In genomic region chr12:49269191-49269590, GRCh38 we compare ENCODE assay signal across 10 cellular contexts. TPM values are rescaled to one million over a fixed set of nuclear protein-coding genes. Genes with fewer than 3 reads are reported as not detected.
DNase-seq lines count a peak whose midpoint lies in the region; ATAC-seq and TF ChIP-seq lines count a peak whose summit lies in the region.
"Not testable (repeated sequence)": the region's sequence is repeated elsewhere in the genome, so short reads cannot be mapped to it uniquely, and the experiment has no call there.
"Had no signal": no experiment of that assay in that cellular context is flagged by ENCODE, and none has a peak within 500 bp of the region (broad histone marks: within the 10 kb centered on the region; RNA-seq: fewer than 3 reads in every experiment).

No MANE protein-coding gene starts in this region.

- H3K27ac Mint-ChIP-seq in HFFc6 (peak overlapping the region; percentile 96), chondrocyte (ENCODE audit: unreplicated experiment) (peak overlapping the region; percentile 98)
- peak overlapping the region; percentile 12 for H3K27ac Mint-ChIP-seq in activated naive CD4-positive, alpha-beta T cell treated with anti-CD3 and anti-CD28 coated beads, Interleukin-2, amount 50 U/mL, for 24 hours
- H3K27ac Mint-ChIP-seq in natural killer cell treated with Interleukin-12 subunit alpha and Interleukin-12 subunit beta and Interleukin-15 and Interleukin-18, amount 100 ng/mL, for 72 hours, result not testable (repeated sequence)

- not testable (repeated sequence) for H3K9me3 ChIP-seq in SJSA1 (replicated peaks); smooth muscle cell (replicated peaks; ENCODE audit: low read depth)

- H3K27me3 Mint-ChIP-seq in HFFc6 (ENCODE audit: insufficient read depth), result peaks cover 28% of the 10 kb centered on the region
- H3K27me3 Mint-ChIP-seq in activated naive CD4-positive, alpha-beta T cell treated with anti-CD3 and anti-CD28 coated beads, Interleukin-2, amount 50 U/mL, for 24 hours; chondrocyte (ENCODE audit: low read depth); natural killer cell treated with Interleukin-12 subunit alpha and Interleukin-12 subunit beta and Interleukin-15 and Interleukin-18, amount 100 ng/mL, for 72 hours: not testable (repeated sequence)

- H3K4me2 ChIP-seq in smooth muscle cell, result peak overlapping the region; percentile 74

- ATAC-seq in natural killer cell treated with Interleukin-12 subunit alpha and Interleukin-12 subunit beta and Interleukin-15 and Interleukin-18, amount 100 ng/mL, for 72 hours, result not testable (repeated sequence)

- 86% methylated on average over 6 of the region's 6 CpGs for WGBS in smooth muscle cell (ENCODE audit: low lambda C conversion rate)

- H3K4me3 ChIP-seq in SJSA1 (peak overlapping the region; percentile 12; the same call in 1 of the 2 replicates), fibroblast of the aortic adventitia (ENCODE audit: low read depth, low read length) (peak overlapping the region; percentile 47)
- H3K4me3 ChIP-seq in smooth muscle cell, result not testable (repeated sequence)

- peak overlapping the region; percentile 93 for H3K27ac ChIP-seq in 22Rv1
- peak overlapping the region; percentile 56 for H3K27ac ChIP-seq in SJSA1
- H3K27ac ChIP-seq in smooth muscle cell (ENCODE audit: low read depth), result peak overlapping the region; percentile 96

- H3K9me3 Mint-ChIP-seq in HFFc6, result peaks cover 30% of the 10 kb centered on the region
- not testable (repeated sequence) for H3K9me3 Mint-ChIP-seq in activated naive CD4-positive, alpha-beta T cell treated with anti-CD3 and anti-CD28 coated beads, Interleukin-2, amount 50 U/mL, for 24 hours; chondrocyte (ENCODE audit: low read depth); natural killer cell treated with Interleukin-12 subunit alpha and Interleukin-12 subunit beta and Interleukin-15 and Interleukin-18, amount 100 ng/mL, for 72 hours

- H3K36me3 Mint-ChIP-seq in HFFc6 (ENCODE audit: low read depth) (peaks cover 61% of the 10 kb centered on the region), chondrocyte (ENCODE audit: low read depth) (peaks cover 25% of the 10 kb centered on the region)
- peaks cover 17% of the 10 kb centered on the region for H3K36me3 Mint-ChIP-seq in activated naive CD4-positive, alpha-beta T cell treated with anti-CD3 and anti-CD28 coated beads, Interleukin-2, amount 50 U/mL, for 24 hours
- peaks cover 19% of the 10 kb centered on the region for H3K36me3 Mint-ChIP-seq in natural killer cell treated with Interleukin-12 subunit alpha and Interleukin-12 subunit beta and Interleukin-15 and Interleukin-18, amount 100 ng/mL, for 72 hours

- peaks cover 85% of the 10 kb centered on the region for H3K36me3 ChIP-seq in SJSA1
- H3K36me3 ChIP-seq in smooth muscle cell (ENCODE audit: low read depth), result peaks cover 17% of the 10 kb centered on the region

- not testable (repeated sequence) for H3K27me3 ChIP-seq in SJSA1 (replicated peaks); smooth muscle cell (ENCODE audit: low read depth)

- H3K4me1 ChIP-seq in SJSA1 (replicated peaks) (peaks cover 32% of the 10 kb centered on the region), smooth muscle cell (ENCODE audit: low read depth) (peaks cover 26% of the 10 kb centered on the region)

- peaks cover 82% of the 10 kb centered on the region for H4K20me1 ChIP-seq in smooth muscle cell (ENCODE audit: low read depth)

- DNase-seq in HFFc6; SJSA1 (ENCODE audit: low read depth in 1 of 2, low spot score in 2 of 2); chondrocyte (ENCODE audit: low spot score); fibroblast of the aortic adventitia (ENCODE audit: low read depth); natural killer cell treated with Interleukin-12 subunit alpha and Interleukin-12 subunit beta and Interleukin-15 and Interleukin-18, amount 100 ng/mL, for 72 hours (ENCODE audit: low spot score); smooth muscle cell (lab: John Stamatoyannopoulos, UW; ENCODE audit: unreplicated experiment): not testable (repeated sequence)

- not testable (repeated sequence) for TF ChIP-seq CTCF in 22Rv1 (IDR thresholded peaks at IDR 0.05); HFFc6 (IDR thresholded peaks at IDR 0.05); chondrocyte (IDR thresholded peaks at IDR 0.05); fibroblast of the aortic adventitia (IDR thresholded peaks at IDR 0.05; ENCODE audit: insufficient read depth, low read length); smooth muscle cell (IDR thresholded peaks at IDR 0.05; ENCODE audit: borderline replicate concordance, insufficient read depth, poor library complexity, severe bottlenecking)

- H3K4me3 Mint-ChIP-seq in HFFc6 (peak overlapping the region; percentile 92), chondrocyte (ENCODE audit: unreplicated experiment) (peak overlapping the region; percentile 96)
- not testable (repeated sequence) for H3K4me3 Mint-ChIP-seq in activated naive CD4-positive, alpha-beta T cell treated with anti-CD3 and anti-CD28 coated beads, Interleukin-2, amount 50 U/mL, for 24 hours
- H3K4me3 Mint-ChIP-seq in natural killer cell treated with Interleukin-12 subunit alpha and Interleukin-12 subunit beta and Interleukin-15 and Interleukin-18, amount 100 ng/mL, for 72 hours, result peak overlapping the region; percentile 71

- not testable (repeated sequence) for H2AFZ ChIP-seq in smooth muscle cell (ENCODE audit: low read depth)

- H3K79me2 ChIP-seq in smooth muscle cell (ENCODE audit: low read depth), result peaks cover 37% of the 10 kb centered on the region

- H3K4me1 Mint-ChIP-seq in HFFc6 (ENCODE audit: low read depth) (peaks cover 39% of the 10 kb centered on the region), chondrocyte (ENCODE audit: low read depth) (peaks cover 42% of the 10 kb centered on the region)
- peaks cover 23% of the 10 kb centered on the region for H3K4me1 Mint-ChIP-seq in activated naive CD4-positive, alpha-beta T cell treated with anti-CD3 and anti-CD28 coated beads, Interleukin-2, amount 50 U/mL, for 24 hours
- H3K4me1 Mint-ChIP-seq in natural killer cell treated with Interleukin-12 subunit alpha and Interleukin-12 subunit beta and Interleukin-15 and Interleukin-18, amount 100 ng/mL, for 72 hours (ENCODE audit: low read depth in 2 of 2), result not testable (repeated sequence)

- H3F3A ChIP-seq in smooth muscle cell (ENCODE audit: low read depth), result peaks cover 58% of the 10 kb centered on the region

- H3K9ac ChIP-seq in smooth muscle cell (ENCODE audit: low read depth), result peak overlapping the region; percentile 57

RNA-seq across cellular contexts. Expression of gene TUBA1C, which starts 4.3 kb away (rescaled TPM):
- total RNA-seq in HFFc6 (2021; fragmentation: NEBNext Ultra II Directional; extraction: Animal tissue kit (Norgen Biotek cat#: 25700)), result 1,000 to 10,000 TPM in 3 of 6 experiments, 100 to 1,000 TPM in 3; 571 to 1,139 (median 936) TPM
- 936 and 1,296 TPM in 2 replicates for total RNA-seq in SJSA1 (2014; rRNA removed; shearing (Covaris generic))
- 171 to 200 TPM (median 176 TPM) in 3 replicates for total RNA-seq in chondrocyte
- 54.7 and 839 TPM in 2 replicates for total RNA-seq in fibroblast of the aortic adventitia (ENCODE audit: low replicate concordance)
- total RNA-seq in natural killer cell treated with Interleukin-12 subunit alpha and Interleukin-12 subunit beta and Interleukin-15 and Interleukin-18, amount 100 ng/mL, for 72 hours, result 100 to 1,000 TPM; 260 to 358 TPM
- 538 and 586 TPM in 2 replicates for total RNA-seq in smooth muscle cell
- 280 and 284 TPM in 2 replicates for polyA plus RNA-seq in smooth muscle cell

RNA-seq across cellular contexts. Expression of gene PRPH, which starts 25.8 kb away (rescaled TPM):
- total RNA-seq in HFFc6 (2021; fragmentation: NEBNext Ultra II Directional; extraction: Animal tissue kit (Norgen Biotek cat#: 25700)), result not detected
- not detected in 2 replicates for total RNA-seq in SJSA1 (2014; rRNA removed; shearing (Covaris generic))
- total RNA-seq in chondrocyte, result not detected in 3 replicates
- 0.18 and 0.33 TPM in 2 replicates for total RNA-seq in fibroblast of the aortic adventitia (ENCODE audit: low replicate concordance)
- not detected for total RNA-seq in natural killer cell treated with Interleukin-12 subunit alpha and Interleukin-12 subunit beta and Interleukin-15 and Interleukin-18, amount 100 ng/mL, for 72 hours
- total RNA-seq in smooth muscle cell, result not detected in 2 replicates
- polyA plus RNA-seq in smooth muscle cell, result 0.43 TPM in 1 of 2 replicates, not detected in the other
- total RNA-seq: activated T-helper 2 cell treated with anti-CD3 and anti-CD28 coated beads, Interferon-gamma antibody, Interleukin-2, Interleukin-4, amounts not matched to agents 10 μg/mL and 5 μg/mL and 100 μg/mL, durations not matched to agents 14 hours and 24 hours and 36 hours; right lobe of liver had no signal

RNA-seq across cellular contexts. Expression of gene TROAP, which starts 53.9 kb away (rescaled TPM):
- 10 to 100 TPM; 14.1 to 37.4 (median 34.5) TPM for total RNA-seq in HFFc6 (2021; fragmentation: NEBNext Ultra II Directional; extraction: Animal tissue kit (Norgen Biotek cat#: 25700))
- 50.1 and 50.8 TPM in 2 replicates for total RNA-seq in SJSA1 (2014; rRNA removed; shearing (Covaris generic))
- total RNA-seq in chondrocyte (4.0 to 6.5 TPM (median 6.2 TPM) in 3 replicates), fibroblast of the aortic adventitia (ENCODE audit: low replicate concordance) (4.0 and 11.3 TPM in 2 replicates), smooth muscle cell (2.6 and 3.7 TPM in 2 replicates)
- total RNA-seq in natural killer cell treated with Interleukin-12 subunit alpha and Interleukin-12 subunit beta and Interleukin-15 and Interleukin-18, amount 100 ng/mL, for 72 hours, result 100 to 1,000 TPM in 1 of 2 donors, 10 to 100 TPM in 1; 37.4 to 103 TPM
- polyA plus RNA-seq in smooth muscle cell, result 8.5 and 10.2 TPM in 2 replicates
